In genomic region chr7:155205368-155206285, GRCh38 we compare ENCODE assay signal across 8 cellular contexts.
DNase-seq lines count a peak whose midpoint lies in the region; ATAC-seq, FAIRE-seq and TF ChIP-seq lines count a peak whose summit lies in the region.

No MANE protein-coding gene starts in this region.

- intact Hi-C loops in A673 (cut with micrococcal nuclease; ENCODE audit: unreplicated experiment) = no loop called here
- intact Hi-C loops in activated T-helper 2 cell treated with anti-CD3 and anti-CD28 coated beads, Interferon-gamma antibody, Interleukin-2, Interleukin-4, amounts not matched to agents 10 μg/mL and 5 μg/mL and 100 μg/mL, durations not matched to agents 14 hours and 24 hours and 36 hours (cut with micrococcal nuclease) = loop anchor here (1.0 to 10.0 kb wide), 13 partner anchors 7 to 1689 kb away; partner anchors contain the start of genes INSIG1, LMBR1 and PAXIP1
- intact Hi-C loops in tibial artery (cut with DNase I; ENCODE audit: low total_unique reads) = no loop called here

- H3K36me3 ChIP-seq in A673 (ENCODE audit: insufficient read depth, low read length, poor library complexity, severe bottlenecking) (no peaks in the 10 kb centered on the region), parathyroid adenoma (ENCODE audit: control insufficient read depth, insufficient read depth, low read length) (no peaks in the 10 kb centered on the region), tibial artery (no peaks in the 10 kb centered on the region)

- peak; percentile 89 for ATAC-seq in GM18907 (IDR thresholded peaks at IDR 0.05; ENCODE audit: unreplicated experiment)
- peak; percentile 85 for ATAC-seq in HG03097 (IDR thresholded peaks at IDR 0.05; ENCODE audit: low FRiP score, unreplicated experiment)

- FAIRE-seq in RCC 7860 (lab: Jason Lieb, UNC) = peak; percentile 96

- peak overlapping the region; percentile 99 for H3K27ac Mint-ChIP-seq in activated T-helper 2 cell treated with anti-CD3 and anti-CD28 coated beads, Interferon-gamma antibody, Interleukin-2, Interleukin-4, amounts not matched to agents 10 μg/mL and 5 μg/mL and 100 μg/mL, durations not matched to agents 14 hours and 24 hours and 36 hours

- peak overlapping the region; percentile 86 for H3K4me3 Mint-ChIP-seq in activated T-helper 2 cell treated with anti-CD3 and anti-CD28 coated beads, Interferon-gamma antibody, Interleukin-2, Interleukin-4, amounts not matched to agents 10 μg/mL and 5 μg/mL and 100 μg/mL, durations not matched to agents 14 hours and 24 hours and 36 hours (ENCODE audit: low read depth)

- no peaks in the 10 kb centered on the region for H3K79me2 ChIP-seq in parathyroid adenoma

- H3K27me3 Mint-ChIP-seq in activated T-helper 2 cell treated with anti-CD3 and anti-CD28 coated beads, Interferon-gamma antibody, Interleukin-2, Interleukin-4, amounts not matched to agents 10 μg/mL and 5 μg/mL and 100 μg/mL, durations not matched to agents 14 hours and 24 hours and 36 hours (ENCODE audit: low read depth) = no peaks in the 10 kb centered on the region

- no peak overlapping the region for H3K9ac ChIP-seq in parathyroid adenoma

- H2AFZ ChIP-seq in parathyroid adenoma = no peak overlapping the region

- DNase-seq in A673 (ENCODE audit: low spot score) = peak; percentile 82
- DNase-seq in RCC 7860 (ENCODE audit: low spot score) = peak; percentile 100
- peak; percentile 92 for DNase-seq in activated T-helper 2 cell treated with anti-CD3 and anti-CD28 coated beads, Interferon-gamma antibody, Interleukin-2, Interleukin-4, amounts not matched to agents 10 μg/mL and 5 μg/mL and 100 μg/mL, durations not matched to agents 14 hours and 24 hours and 36 hours (ENCODE audit: low spot score)
- DNase-seq in foreskin melanocyte = peak; percentile 53
- peak; percentile 90 to 91 for DNase-seq in tibial artery

- H3K9me3 ChIP-seq in A673 (ENCODE audit: low read depth, low read length, poor library complexity, severe bottlenecking) = no peaks in the 10 kb centered on the region
- H3K9me3 ChIP-seq in parathyroid adenoma (ENCODE audit: control insufficient read depth, low read length) = no peaks in the 10 kb centered on the region
- H3K9me3 ChIP-seq in tibial artery = no peaks in the 10 kb centered on the region

- peak overlapping the region; percentile 27 for H3K27ac ChIP-seq in A673 (ENCODE audit: low read depth, low read length, poor library complexity, severe bottlenecking)
- H3K27ac ChIP-seq in parathyroid adenoma = peak overlapping the region; percentile 91
- peak overlapping the region in 1 of 2 donors; percentile 32 for H3K27ac ChIP-seq in tibial artery

- peaks cover 17% of the 10 kb centered on the region for H3K4me1 ChIP-seq in A673 (ENCODE audit: insufficient read depth, low read length, poor library complexity, severe bottlenecking)
- H3K4me1 ChIP-seq in parathyroid adenoma = no peaks in the 10 kb centered on the region
- peaks cover 0 to 8% (median 2%) of the 10 kb centered on the region in 4 donors for H3K4me1 ChIP-seq in tibial artery

- H3K4me1 Mint-ChIP-seq in activated T-helper 2 cell treated with anti-CD3 and anti-CD28 coated beads, Interferon-gamma antibody, Interleukin-2, Interleukin-4, amounts not matched to agents 10 μg/mL and 5 μg/mL and 100 μg/mL, durations not matched to agents 14 hours and 24 hours and 36 hours (ENCODE audit: low read depth) = peaks cover 29% of the 10 kb centered on the region

- TF ChIP-seq CTCF in A673 (conservative IDR thresholded peaks at IDR 0.05; ENCODE audit: low read depth, low read length) (no peak), parathyroid adenoma (IDR thresholded peaks at IDR 0.05) (no peak), tibial artery (IDR thresholded peaks at IDR 0.05) (no peak)

- peak overlapping the region; percentile 47 for H3K4me2 ChIP-seq in parathyroid adenoma (ENCODE audit: low read length)

- POLR2A ChIA-PET in A673 (lab: Charles Lee; ENCODE audit: low non-redundant PET) = no interaction called here

- CTCF ChIA-PET in A673 (lab: Charles Lee) = no interaction called here

- peaks cover 4% of the 10 kb centered on the region for H3K9me3 Mint-ChIP-seq in activated T-helper 2 cell treated with anti-CD3 and anti-CD28 coated beads, Interferon-gamma antibody, Interleukin-2, Interleukin-4, amounts not matched to agents 10 μg/mL and 5 μg/mL and 100 μg/mL, durations not matched to agents 14 hours and 24 hours and 36 hours

- no peak overlapping the region for H3K4me3 ChIP-seq in A673 (ENCODE audit: low read depth, low read length, poor library complexity, severe bottlenecking)
- peak overlapping the region; percentile 40 for H3K4me3 ChIP-seq in parathyroid adenoma (ENCODE audit: low read depth, low read length)
- H3K4me3 ChIP-seq in tibial artery = peak overlapping the region; percentile 14 to 22

- BruUV-seq in A673 (replicated peaks; lab: Mats Ljungman, UMichigan) = TSS peak; percentile 97

- H3K36me3 Mint-ChIP-seq in activated T-helper 2 cell treated with anti-CD3 and anti-CD28 coated beads, Interferon-gamma antibody, Interleukin-2, Interleukin-4, amounts not matched to agents 10 μg/mL and 5 μg/mL and 100 μg/mL, durations not matched to agents 14 hours and 24 hours and 36 hours (ENCODE audit: low read depth) = peaks cover 7% of the 10 kb centered on the region

- H3K27me3 ChIP-seq in A673 (replicated peaks; ENCODE audit: insufficient read depth, low read depth, low read length, poor library complexity) (no peaks in the 10 kb centered on the region), parathyroid adenoma (ENCODE audit: control insufficient read depth, insufficient read depth, low read length) (no peaks in the 10 kb centered on the region), tibial artery (peaks cover 0 to 41% of the 10 kb centered on the region in 2 donors)
